ENCODE assay signal across 6 cellular contexts in the genomic region with DNA sequence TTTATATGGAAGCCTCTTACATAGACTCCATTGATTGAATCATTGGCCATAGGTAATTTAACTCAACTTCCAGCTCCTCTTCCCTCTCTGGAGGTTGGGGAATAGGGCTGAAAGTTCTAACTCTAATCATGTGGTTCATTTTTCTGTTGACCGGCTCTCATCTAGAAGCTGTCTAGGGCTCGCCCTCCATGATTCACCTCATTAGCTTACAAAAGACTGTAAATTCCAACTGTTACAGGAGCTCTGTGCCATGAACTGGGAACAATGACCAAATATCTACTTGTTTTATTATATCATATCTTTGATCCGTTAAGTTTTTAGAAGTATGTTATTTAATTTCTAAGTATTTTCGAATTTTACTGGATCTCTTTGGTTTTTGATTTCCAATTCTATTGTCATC.
"Had no signal": no experiment of that assay in that cellular context is flagged by ENCODE, and none has a peak within 500 bp of the region (broad histone marks: within the 10 kb centered on the region; RNA-seq: fewer than 3 reads in every experiment).

No MANE protein-coding gene starts in this region.

- H3K9ac ChIP-seq: GM23248 had no signal

- H3K4me3 ChIP-seq: GM23248, HAP-1 had no signal

- DNase-seq: GM23248, GOT3, H7, HFFc6 had no signal

- H3K4me1 ChIP-seq: HAP-1 had no signal

- H2AFZ ChIP-seq: GM23248 had no signal

- H3K36me3 ChIP-seq: HAP-1 had no signal

- H3K27ac ChIP-seq: GM23248, HL-60 had no signal
